In genomic region chr9:87725900-87726709, GRCh38 we compare ENCODE assay signal across 8 cellular contexts. TPM values are rescaled to one million over a fixed set of nuclear protein-coding genes. Genes with fewer than 3 reads are reported as not detected.
DNase-seq lines count a peak whose midpoint lies in the region; ATAC-seq and TF ChIP-seq lines count a peak whose summit lies in the region.

Gene CTSL, plus strand, starts transcription at chr9:87726119. Its CDS starts 1,485 bp downstream, at chr9:87727604.

- H3K4me1 Mint-ChIP-seq in activated CD8-positive, alpha-beta T cell treated with anti-CD3 and anti-CD28 coated beads, Interleukin-2, amount 10 ng/mL, durations not matched to agents 7 days and 5 days (ENCODE audit: low read depth), result peaks cover 5% of the 10 kb centered on the region
- H3K4me1 Mint-ChIP-seq in effector memory CD8-positive, alpha-beta T cell (ENCODE audit: low read depth in 2 of 2), result peaks cover 0 to 5% of the 10 kb centered on the region in 2 donors

- peak within 1 kb of the TSS; percentile 34 for H3K27ac Mint-ChIP-seq in activated CD8-positive, alpha-beta T cell treated with anti-CD3 and anti-CD28 coated beads, Interleukin-2, amount 10 ng/mL, durations not matched to agents 7 days and 5 days
- peak within 1 kb of the TSS in 1 of 2 donors; percentile 62 for H3K27ac Mint-ChIP-seq in effector memory CD8-positive, alpha-beta T cell

- in situ Hi-C loops in GM23248 (cut with MboI), result no loop called here

- peaks cover 23% of the 10 kb centered on the region for H3F3A ChIP-seq in GM23248 (ENCODE audit: insufficient read depth)

- CTCF ChIA-PET in activated CD8-positive, alpha-beta T cell treated with anti-CD3 and anti-CD28 coated beads, Interleukin-2, amount 10 ng/mL, durations not matched to agents 7 days and 5 days (lab: Charles Lee), result no interaction called here

- H3K4me3 ChIP-seq in GM23248 (peak within 1 kb of the TSS; percentile 73), liver (ENCODE audit: low read depth in 1 of 3, low read length in 3 of 3) (peak within 1 kb of the TSS; percentile 57 to 76 (median 76))

- peaks cover 35% of the 10 kb centered on the region for H3K4me1 ChIP-seq in GM23248 (ENCODE audit: insufficient read depth)
- H3K4me1 ChIP-seq in liver (ENCODE audit: control insufficient read depth in 4 of 4, insufficient read depth in 4 of 4, low read length in 3 of 4), result peaks cover 0 to 9% (median 0%) of the 10 kb centered on the region in 4 donors

- H3K4me3 Mint-ChIP-seq in activated CD8-positive, alpha-beta T cell treated with anti-CD3 and anti-CD28 coated beads, Interleukin-2, amount 10 ng/mL, durations not matched to agents 7 days and 5 days, result peak within 1 kb of the TSS; percentile 68
- peak within 1 kb of the TSS; percentile 66 to 67 for H3K4me3 Mint-ChIP-seq in effector memory CD8-positive, alpha-beta T cell

- POLR2A ChIA-PET in activated CD8-positive, alpha-beta T cell treated with anti-CD3 and anti-CD28 coated beads, Interleukin-2, amount 10 ng/mL, durations not matched to agents 7 days and 5 days (lab: Charles Lee), result interaction anchor here (0.6 kb wide), 1 partner anchor 71 kb away, joined by 3 read pairs; no protein-coding TSS in a partner anchor

- H3K4me2 ChIP-seq in GM23248 (ENCODE audit: unreplicated experiment), result peak within 1 kb of the TSS; percentile 88

- peaks cover 33% of the 10 kb centered on the region for H3K79me2 ChIP-seq in GM23248 (ENCODE audit: insufficient read depth)

- H3K27me3 ChIP-seq in GM23248 (replicated peaks; ENCODE audit: insufficient read depth) (no peaks in the 10 kb centered on the region), liver (ENCODE audit: control insufficient read depth in 4 of 4, insufficient read depth in 4 of 4, low read length in 3 of 4) (no peaks in the 10 kb centered on the region)

- peak; percentile 37 for TF ChIP-seq CTCF in liver (IDR thresholded peaks at IDR 0.05; ENCODE audit: low read depth, low read length, missing input control)

- H3K9me3 ChIP-seq in GM23248 (ENCODE audit: low read depth), result no peaks in the 10 kb centered on the region
- no peaks in the 10 kb centered on the region for H3K9me3 ChIP-seq in liver (ENCODE audit: control insufficient read depth in 4 of 4, low read length in 3 of 4)

- H3K9ac ChIP-seq in GM23248, result peak within 1 kb of the TSS; percentile 91
- H3K9ac ChIP-seq in liver (ENCODE audit: low read depth in 1 of 2, low read length in 2 of 2), result peak within 1 kb of the TSS; percentile 70 to 86

- H3K27ac ChIP-seq in GM23248, result peak within 1 kb of the TSS; percentile 90
- H3K27ac ChIP-seq in liver (ENCODE audit: low read depth in 1 of 2, low read length in 2 of 2), result peak within 1 kb of the TSS; percentile 92 to 98

- DNase-seq in GM23248 (peak; percentile 95), NCI-H510A (lab: John Stamatoyannopoulos, UW) (peak; percentile 31), activated gamma-delta T cell (lab: John Stamatoyannopoulos, UW) (no peak), COR-L47 (lab: John Stamatoyannopoulos, UW) (no peak)
- DNase-seq in activated CD8-positive, alpha-beta T cell treated with anti-CD3 and anti-CD28 coated beads, Interleukin-2, amount 10 ng/mL, durations not matched to agents 7 days and 5 days, result peak; percentile 27
- no peak for DNase-seq in effector memory CD8-positive, alpha-beta T cell
- DNase-seq in stimulated activated CD4-positive, alpha-beta T cell treated with anti-CD3 and anti-CD28 coated beads, Interleukin-1b, Interleukin-23, amount 100 ng/mL, for 48 hours, result peak; percentile 51

- ATAC-seq in activated CD8-positive, alpha-beta T cell treated with anti-CD3 and anti-CD28 coated beads, Interleukin-2, amount 10 ng/mL, durations not matched to agents 7 days and 5 days, result peak; percentile 82
- ATAC-seq in effector memory CD8-positive, alpha-beta T cell (replicated peaks), result no peak

- WGBS in GM23248 (ENCODE audit: low coverage in 1 of 2, low lambda C conversion rate in 2 of 2, missing lambda C conversion rate in 2 of 2), 2 experiments, result 0 to 1% methylated on average over 58 to 63 of the region's 67 CpGs
- under 1% methylated on average over 67 of the region's 67 CpGs for WGBS in liver

- H3K27me3 Mint-ChIP-seq in activated CD8-positive, alpha-beta T cell treated with anti-CD3 and anti-CD28 coated beads, Interleukin-2, amount 10 ng/mL, durations not matched to agents 7 days and 5 days (ENCODE audit: low read depth), result peaks cover 26% of the 10 kb centered on the region
- peaks cover 36 to 78% of the 10 kb centered on the region in 2 donors for H3K27me3 Mint-ChIP-seq in effector memory CD8-positive, alpha-beta T cell

- H3K36me3 Mint-ChIP-seq in activated CD8-positive, alpha-beta T cell treated with anti-CD3 and anti-CD28 coated beads, Interleukin-2, amount 10 ng/mL, durations not matched to agents 7 days and 5 days (ENCODE audit: low read depth), result no peaks in the 10 kb centered on the region
- H3K36me3 Mint-ChIP-seq in effector memory CD8-positive, alpha-beta T cell (ENCODE audit: insufficient read depth), result no peaks in the 10 kb centered on the region

- no peaks in the 10 kb centered on the region for H3K9me3 Mint-ChIP-seq in activated CD8-positive, alpha-beta T cell treated with anti-CD3 and anti-CD28 coated beads, Interleukin-2, amount 10 ng/mL, durations not matched to agents 7 days and 5 days (ENCODE audit: insufficient read depth)
- H3K9me3 Mint-ChIP-seq in effector memory CD8-positive, alpha-beta T cell, result no peaks in the 10 kb centered on the region

- TF ChIP-seq RAD21 in liver (IDR thresholded peaks at IDR 0.05), result peak; percentile 70 to 73

- H3K9me2 ChIP-seq in GM23248 (ENCODE audit: insufficient read depth), result no peaks in the 10 kb centered on the region

- H2AFZ ChIP-seq in GM23248, result peak within 1 kb of the TSS; percentile 88

- H3K36me3 ChIP-seq in GM23248 (ENCODE audit: low read depth) (peaks cover 33% of the 10 kb centered on the region), liver (ENCODE audit: control insufficient read depth in 4 of 4, insufficient read depth in 3 of 4, low read depth in 1 of 4, low read length in 3 of 4) (peaks cover 1 to 23% (median 14%) of the 10 kb centered on the region in 4 donors)

- H4K20me1 ChIP-seq in GM23248 (ENCODE audit: insufficient read depth), result no peaks in the 10 kb centered on the region

TF ChIP-seq in liver, 16 proteins besides CTCF, POLR2A, EP300 and RAD21 (continues in another document):
- TF ChIP-seq HNF4G (IDR thresholded peaks at IDR 0.05) (no peak), EGR1 (IDR thresholded peaks at IDR 0.05; ENCODE audit: low read depth in 2 of 2) (no peak), TAF1 (conservative IDR thresholded peaks at IDR 0.05) (peak; percentile 63), GABPA (IDR thresholded peaks at IDR 0.05 in 1 of 2, conservative IDR thresholded peaks at IDR 0.05 in 1 of 2) (no peak), ATF3 (IDR thresholded peaks at IDR 0.05) (no peak), MAX (IDR thresholded peaks at IDR 0.05) (no peak), JUND (IDR thresholded peaks at IDR 0.05) (peak in 1 of 2 donors; percentile 15), FOXA2 (IDR thresholded peaks at IDR 0.05) (peak; percentile 69), NR2F2 (IDR thresholded peaks at IDR 0.05) (peak; percentile 68), ZBTB33 (IDR thresholded peaks at IDR 0.05) (no peak), HNF4A (conservative IDR thresholded peaks at IDR 0.05) (peak in 1 of 2 donors; percentile 12), FOXA1 (IDR thresholded peaks at IDR 0.05) (peak; percentile 46), SP1 (IDR thresholded peaks at IDR 0.05) (peak; percentile 80), YY1 (IDR thresholded peaks at IDR 0.05) (peak; percentile 59)

RNA-seq across cellular contexts. Expression of gene CTSL, which starts in this region (rescaled TPM):
- total RNA-seq in GM23248 (2014; rRNA removed; shearing (Covaris generic)), result 389 and 402 TPM in 2 replicates
- polyA plus RNA-seq in GM23248 (2016; fragmentation: Nextera tagmentation; extraction: Ambion mirVana) (401 and 410 TPM in 2 replicates), liver (100 to 1,000 TPM; 167 to 210 TPM)
- not detected for total RNA-seq in activated CD8-positive, alpha-beta T cell treated with anti-CD3 and anti-CD28 coated beads, Interleukin-2, amount 10 ng/mL, durations not matched to agents 7 days and 5 days
- 100 to 1,000 TPM; 156 to 193 TPM for total RNA-seq in liver

Comparison
In these comparisons a context has a peak if more than half of its experiments do, and no peak if none do; other contexts are left out.
1. RNA of gene CTSL (total RNA-seq): 389 to 402 TPM in GM23248 and 156 to 193 TPM in liver; not detected in activated CD8-positive, alpha-beta T cell treated with anti-CD3 and anti-CD28 coated beads, Interleukin-2, amount 10 ng/mL, durations not matched to agents 7 days and 5 days; every median in the first group is over 100 times any median in the second.
2. Peak in DNase-seq and ATAC-seq in activated CD8-positive, alpha-beta T cell treated with anti-CD3 and anti-CD28 coated beads, Interleukin-2, amount 10 ng/mL, durations not matched to agents 7 days and 5 days; RNA of the gene not detected or under 1 TPM.
3. DNase-seq: peak in GM23248 (single experiment), NCI-H510A (single experiment) and stimulated activated CD4-positive, alpha-beta T cell treated with anti-CD3 and anti-CD28 coated beads, Interleukin-1b, Interleukin-23, amount 100 ng/mL, for 48 hours (single experiment); none in effector memory CD8-positive, alpha-beta T cell (0 of 3), activated gamma-delta T cell (single experiment) and COR-L47 (single experiment).